ENCODE assay signal across 1 cellular context in the genomic region with DNA sequence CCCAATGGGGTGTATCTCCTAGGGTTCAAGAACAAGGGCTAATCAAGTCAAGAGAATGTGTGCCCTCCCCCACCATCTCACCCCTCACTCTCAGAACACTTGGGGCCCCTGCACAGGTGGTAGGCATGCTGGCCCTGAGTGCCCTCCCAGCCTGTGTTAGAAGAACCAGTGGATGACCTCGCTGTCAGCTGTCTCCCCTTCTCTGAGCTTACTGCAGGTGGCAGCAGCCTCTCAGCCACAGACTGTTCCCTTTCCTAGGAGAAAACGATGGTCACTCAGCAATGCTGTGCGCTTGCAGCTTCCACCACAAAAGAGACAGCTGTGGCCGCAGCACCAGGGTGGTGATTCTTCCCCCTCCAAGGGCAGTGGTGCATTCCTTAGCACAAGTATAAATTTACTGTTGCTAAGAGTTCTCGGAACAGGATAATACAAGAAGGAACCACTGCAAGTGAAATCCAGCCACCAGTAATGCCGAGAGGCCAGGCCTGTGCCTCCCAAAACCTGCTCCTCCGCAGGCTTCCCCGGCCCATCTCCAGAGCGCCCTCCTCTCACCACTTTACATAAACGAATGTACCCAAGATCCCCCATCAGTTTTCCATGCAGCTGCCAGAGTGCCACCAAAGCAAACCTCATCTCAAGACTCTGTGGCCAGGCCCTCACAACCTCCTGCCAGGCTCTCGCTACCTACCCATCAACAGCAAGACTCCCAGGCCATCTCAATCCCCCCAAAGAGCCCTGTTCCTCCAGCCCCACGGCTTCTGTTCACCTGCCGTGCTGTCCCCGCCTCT.
TF ChIP-seq lines count a peak whose summit lies in the region.

No MANE protein-coding gene starts in this region.

TF ChIP-seq in HepG2, 621 proteins besides CTCF, POLR2A, EP300 and RAD21 (continued from another document and continues in another):
- no peak for TF ChIP-seq ZNF598 (CRISPR knock-in tag; IDR thresholded peaks at IDR 0.05; ENCODE audit: borderline replicate concordance)
- TF ChIP-seq EZH2 (conservative IDR thresholded peaks at IDR 0.05; ENCODE audit: low read depth, low read length), result peak; percentile 93
- no peak for TF ChIP-seq HNRNPLL (IDR thresholded peaks at IDR 0.05; ENCODE audit: low read depth, low read length, poor library complexity, severe bottlenecking)
- TF ChIP-seq SRSF9 (IDR thresholded peaks at IDR 0.05; ENCODE audit: borderline replicate concordance, insufficient read depth, low read depth, low read length, poor library complexity, severe bottlenecking), result no peak
- TF ChIP-seq GLI4 (CRISPR knock-in tag; IDR thresholded peaks at IDR 0.05; ENCODE audit: borderline replicate concordance), result no peak
- no peak for TF ChIP-seq ZNF557 (CRISPR knock-in tag; IDR thresholded peaks at IDR 0.05)
- no peak for TF ChIP-seq ZNF446 (CRISPR knock-in tag; IDR thresholded peaks at IDR 0.05)
- TF ChIP-seq ZFP1 (CRISPR knock-in tag; IDR thresholded peaks at IDR 0.05), result no peak
- no peak for TF ChIP-seq TAF15 (IDR thresholded peaks at IDR 0.05; ENCODE audit: low read depth, low read length, poor library complexity, severe bottlenecking)
- TF ChIP-seq ZSCAN20 (CRISPR knock-in tag; IDR thresholded peaks at IDR 0.05; ENCODE audit: borderline replicate concordance), result no peak
- no peak for TF ChIP-seq ZFP37 (CRISPR knock-in tag; IDR thresholded peaks at IDR 0.05; ENCODE audit: borderline replicate concordance)
- TF ChIP-seq ZNF510 (CRISPR knock-in tag; IDR thresholded peaks at IDR 0.05; ENCODE audit: low read depth), result no peak
- TF ChIP-seq ZNF30 (CRISPR knock-in tag; IDR thresholded peaks at IDR 0.05), result no peak
- TF ChIP-seq, protein P1, sequence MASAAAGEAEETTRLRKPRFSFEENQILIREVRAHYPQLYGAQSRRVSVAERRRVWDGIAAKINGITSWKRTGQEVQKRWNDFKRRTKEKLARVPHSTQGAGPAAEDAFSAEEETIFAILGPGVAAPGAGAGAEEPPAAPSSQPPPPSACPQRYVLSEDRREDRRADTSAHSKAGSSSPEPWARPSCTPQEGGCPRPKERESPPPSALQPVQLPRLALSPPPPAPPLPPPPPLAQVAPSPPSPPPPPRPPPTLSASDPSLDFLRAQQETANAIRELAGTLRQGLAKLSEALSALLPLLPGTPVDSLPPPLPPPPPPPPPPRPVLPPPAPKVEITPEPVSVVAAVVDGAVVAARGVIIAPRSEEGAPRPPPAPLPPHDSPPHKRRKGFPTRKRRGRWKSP (CRISPR knock-in tag; IDR thresholded peaks at IDR 0.05), result no peak
- TF ChIP-seq, protein P2, sequence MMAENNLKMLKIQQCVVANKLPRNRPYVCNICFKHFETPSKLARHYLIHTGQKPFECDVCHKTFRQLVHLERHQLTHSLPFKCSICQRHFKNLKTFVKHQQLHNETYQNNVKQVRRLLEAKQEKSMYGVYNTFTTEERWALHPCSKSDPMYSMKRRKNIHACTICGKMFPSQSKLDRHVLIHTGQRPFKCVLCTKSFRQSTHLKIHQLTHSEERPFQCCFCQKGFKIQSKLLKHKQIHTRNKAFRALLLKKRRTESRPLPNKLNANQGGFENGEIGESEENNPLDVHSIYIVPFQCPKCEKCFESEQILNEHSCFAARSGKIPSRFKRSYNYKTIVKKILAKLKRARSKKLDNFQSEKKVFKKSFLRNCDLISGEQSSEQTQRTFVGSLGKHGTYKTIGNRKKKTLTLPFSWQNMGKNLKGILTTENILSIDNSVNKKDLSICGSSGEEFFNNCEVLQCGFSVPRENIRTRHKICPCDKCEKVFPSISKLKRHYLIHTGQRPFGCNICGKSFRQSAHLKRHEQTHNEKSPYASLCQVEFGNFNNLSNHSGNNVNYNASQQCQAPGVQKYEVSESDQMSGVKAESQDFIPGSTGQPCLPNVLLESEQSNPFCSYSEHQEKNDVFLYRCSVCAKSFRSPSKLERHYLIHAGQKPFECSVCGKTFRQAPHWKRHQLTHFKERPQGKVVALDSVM (CRISPR knock-in tag; IDR thresholded peaks at IDR 0.05), result no peak
- TF ChIP-seq, protein P3, sequence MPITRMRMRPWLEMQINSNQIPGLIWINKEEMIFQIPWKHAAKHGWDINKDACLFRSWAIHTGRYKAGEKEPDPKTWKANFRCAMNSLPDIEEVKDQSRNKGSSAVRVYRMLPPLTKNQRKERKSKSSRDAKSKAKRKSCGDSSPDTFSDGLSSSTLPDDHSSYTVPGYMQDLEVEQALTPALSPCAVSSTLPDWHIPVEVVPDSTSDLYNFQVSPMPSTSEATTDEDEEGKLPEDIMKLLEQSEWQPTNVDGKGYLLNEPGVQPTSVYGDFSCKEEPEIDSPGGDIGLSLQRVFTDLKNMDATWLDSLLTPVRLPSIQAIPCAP (CRISPR knock-in tag; IDR thresholded peaks at IDR 0.05; ENCODE audit: low read depth), result no peak
- peak; percentile 98 for TF ChIP-seq STAG1 (CRISPR knock-in tag; IDR thresholded peaks at IDR 0.05)
- TF ChIP-seq NFKB2 (CRISPR knock-in tag; IDR thresholded peaks at IDR 0.05; ENCODE audit: borderline replicate concordance), result no peak
- TF ChIP-seq ZBTB8A (CRISPR knock-in tag; IDR thresholded peaks at IDR 0.05; ENCODE audit: borderline replicate concordance, low read depth), result no peak
- TF ChIP-seq IRF2 (CRISPR knock-in tag; IDR thresholded peaks at IDR 0.05), result peak; percentile 54; the same call in 1 of the 2 replicates
- no peak for TF ChIP-seq ZNF282 (IDR thresholded peaks at IDR 0.05; ENCODE audit: partially characterized antibody)
- no peak for TF ChIP-seq ZNF563 (CRISPR knock-in tag; IDR thresholded peaks at IDR 0.05)
- TF ChIP-seq, protein P4, sequence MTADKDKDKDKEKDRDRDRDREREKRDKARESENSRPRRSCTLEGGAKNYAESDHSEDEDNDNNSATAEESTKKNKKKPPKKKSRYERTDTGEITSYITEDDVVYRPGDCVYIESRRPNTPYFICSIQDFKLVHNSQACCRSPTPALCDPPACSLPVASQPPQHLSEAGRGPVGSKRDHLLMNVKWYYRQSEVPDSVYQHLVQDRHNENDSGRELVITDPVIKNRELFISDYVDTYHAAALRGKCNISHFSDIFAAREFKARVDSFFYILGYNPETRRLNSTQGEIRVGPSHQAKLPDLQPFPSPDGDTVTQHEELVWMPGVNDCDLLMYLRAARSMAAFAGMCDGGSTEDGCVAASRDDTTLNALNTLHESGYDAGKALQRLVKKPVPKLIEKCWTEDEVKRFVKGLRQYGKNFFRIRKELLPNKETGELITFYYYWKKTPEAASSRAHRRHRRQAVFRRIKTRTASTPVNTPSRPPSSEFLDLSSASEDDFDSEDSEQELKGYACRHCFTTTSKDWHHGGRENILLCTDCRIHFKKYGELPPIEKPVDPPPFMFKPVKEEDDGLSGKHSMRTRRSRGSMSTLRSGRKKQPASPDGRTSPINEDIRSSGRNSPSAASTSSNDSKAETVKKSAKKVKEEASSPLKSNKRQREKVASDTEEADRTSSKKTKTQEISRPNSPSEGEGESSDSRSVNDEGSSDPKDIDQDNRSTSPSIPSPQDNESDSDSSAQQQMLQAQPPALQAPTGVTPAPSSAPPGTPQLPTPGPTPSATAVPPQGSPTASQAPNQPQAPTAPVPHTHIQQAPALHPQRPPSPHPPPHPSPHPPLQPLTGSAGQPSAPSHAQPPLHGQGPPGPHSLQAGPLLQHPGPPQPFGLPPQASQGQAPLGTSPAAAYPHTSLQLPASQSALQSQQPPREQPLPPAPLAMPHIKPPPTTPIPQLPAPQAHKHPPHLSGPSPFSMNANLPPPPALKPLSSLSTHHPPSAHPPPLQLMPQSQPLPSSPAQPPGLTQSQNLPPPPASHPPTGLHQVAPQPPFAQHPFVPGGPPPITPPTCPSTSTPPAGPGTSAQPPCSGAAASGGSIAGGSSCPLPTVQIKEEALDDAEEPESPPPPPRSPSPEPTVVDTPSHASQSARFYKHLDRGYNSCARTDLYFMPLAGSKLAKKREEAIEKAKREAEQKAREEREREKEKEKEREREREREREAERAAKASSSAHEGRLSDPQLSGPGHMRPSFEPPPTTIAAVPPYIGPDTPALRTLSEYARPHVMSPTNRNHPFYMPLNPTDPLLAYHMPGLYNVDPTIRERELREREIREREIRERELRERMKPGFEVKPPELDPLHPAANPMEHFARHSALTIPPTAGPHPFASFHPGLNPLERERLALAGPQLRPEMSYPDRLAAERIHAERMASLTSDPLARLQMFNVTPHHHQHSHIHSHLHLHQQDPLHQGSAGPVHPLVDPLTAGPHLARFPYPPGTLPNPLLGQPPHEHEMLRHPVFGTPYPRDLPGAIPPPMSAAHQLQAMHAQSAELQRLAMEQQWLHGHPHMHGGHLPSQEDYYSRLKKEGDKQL (CRISPR knock-in tag; IDR thresholded peaks at IDR 0.05; ENCODE audit: low read depth), result no peak
- TF ChIP-seq AHR (CRISPR knock-in tag; IDR thresholded peaks at IDR 0.05), result no peak
- TF ChIP-seq NR2F2 (IDR thresholded peaks at IDR 0.05; ENCODE audit: borderline replicate concordance, low read depth), result no peak
- TF ChIP-seq ZNF207 (IDR thresholded peaks at IDR 0.05; ENCODE audit: borderline replicate concordance), result no peak
- no peak for TF ChIP-seq FOXK1 (CRISPR knock-in tag; IDR thresholded peaks at IDR 0.05; ENCODE audit: borderline replicate concordance, low read depth)
- TF ChIP-seq, protein P5, sequence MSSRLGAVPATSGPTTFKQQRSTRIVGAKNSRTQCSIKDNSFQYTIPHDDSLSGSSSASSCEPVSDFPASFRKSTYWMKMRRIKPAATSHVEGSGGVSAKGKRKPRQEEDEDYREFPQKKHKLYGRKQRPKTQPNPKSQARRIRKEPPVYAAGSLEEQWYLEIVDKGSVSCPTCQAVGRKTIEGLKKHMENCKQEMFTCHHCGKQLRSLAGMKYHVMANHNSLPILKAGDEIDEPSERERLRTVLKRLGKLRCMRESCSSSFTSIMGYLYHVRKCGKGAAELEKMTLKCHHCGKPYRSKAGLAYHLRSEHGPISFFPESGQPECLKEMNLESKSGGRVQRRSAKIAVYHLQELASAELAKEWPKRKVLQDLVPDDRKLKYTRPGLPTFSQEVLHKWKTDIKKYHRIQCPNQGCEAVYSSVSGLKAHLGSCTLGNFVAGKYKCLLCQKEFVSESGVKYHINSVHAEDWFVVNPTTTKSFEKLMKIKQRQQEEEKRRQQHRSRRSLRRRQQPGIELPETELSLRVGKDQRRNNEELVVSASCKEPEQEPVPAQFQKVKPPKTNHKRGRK (CRISPR knock-in tag; IDR thresholded peaks at IDR 0.05), result no peak
- TF ChIP-seq, protein P6, sequence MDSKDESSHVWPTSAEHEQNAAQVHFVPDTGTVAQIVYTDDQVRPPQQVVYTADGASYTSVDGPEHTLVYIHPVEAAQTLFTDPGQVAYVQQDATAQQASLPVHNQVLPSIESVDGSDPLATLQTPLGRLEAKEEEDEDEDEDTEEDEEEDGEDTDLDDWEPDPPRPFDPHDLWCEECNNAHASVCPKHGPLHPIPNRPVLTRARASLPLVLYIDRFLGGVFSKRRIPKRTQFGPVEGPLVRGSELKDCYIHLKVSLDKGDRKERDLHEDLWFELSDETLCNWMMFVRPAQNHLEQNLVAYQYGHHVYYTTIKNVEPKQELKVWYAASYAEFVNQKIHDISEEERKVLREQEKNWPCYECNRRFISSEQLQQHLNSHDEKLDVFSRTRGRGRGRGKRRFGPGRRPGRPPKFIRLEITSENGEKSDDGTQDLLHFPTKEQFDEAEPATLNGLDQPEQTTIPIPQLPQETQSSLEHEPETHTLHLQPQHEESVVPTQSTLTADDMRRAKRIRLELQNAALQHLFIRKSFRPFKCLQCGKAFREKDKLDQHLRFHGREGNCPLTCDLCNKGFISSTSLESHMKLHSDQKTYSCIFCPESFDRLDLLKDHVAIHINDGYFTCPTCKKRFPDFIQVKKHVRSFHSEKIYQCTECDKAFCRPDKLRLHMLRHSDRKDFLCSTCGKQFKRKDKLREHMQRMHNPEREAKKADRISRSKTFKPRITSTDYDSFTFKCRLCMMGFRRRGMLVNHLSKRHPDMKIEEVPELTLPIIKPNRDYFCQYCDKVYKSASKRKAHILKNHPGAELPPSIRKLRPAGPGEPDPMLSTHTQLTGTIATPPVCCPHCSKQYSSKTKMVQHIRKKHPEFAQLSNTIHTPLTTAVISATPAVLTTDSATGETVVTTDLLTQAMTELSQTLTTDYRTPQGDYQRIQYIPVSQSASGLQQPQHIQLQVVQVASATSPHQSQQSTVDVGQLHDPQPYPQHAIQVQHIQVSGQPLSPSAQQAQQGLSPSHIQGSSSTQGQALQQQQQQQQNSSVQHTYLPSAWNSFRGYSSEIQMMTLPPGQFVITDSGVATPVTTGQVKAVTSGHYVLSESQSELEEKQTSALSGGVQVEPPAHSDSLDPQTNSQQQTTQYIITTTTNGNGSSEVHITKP (CRISPR knock-in tag; IDR thresholded peaks at IDR 0.05; ENCODE audit: low read depth), result no peak
- TF ChIP-seq, protein P7, sequence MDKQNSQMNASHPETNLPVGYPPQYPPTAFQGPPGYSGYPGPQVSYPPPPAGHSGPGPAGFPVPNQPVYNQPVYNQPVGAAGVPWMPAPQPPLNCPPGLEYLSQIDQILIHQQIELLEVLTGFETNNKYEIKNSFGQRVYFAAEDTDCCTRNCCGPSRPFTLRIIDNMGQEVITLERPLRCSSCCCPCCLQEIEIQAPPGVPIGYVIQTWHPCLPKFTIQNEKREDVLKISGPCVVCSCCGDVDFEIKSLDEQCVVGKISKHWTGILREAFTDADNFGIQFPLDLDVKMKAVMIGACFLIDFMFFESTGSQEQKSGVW (CRISPR knock-in tag; IDR thresholded peaks at IDR 0.05; ENCODE audit: borderline replicate concordance), result no peak
- TF ChIP-seq, protein P8, sequence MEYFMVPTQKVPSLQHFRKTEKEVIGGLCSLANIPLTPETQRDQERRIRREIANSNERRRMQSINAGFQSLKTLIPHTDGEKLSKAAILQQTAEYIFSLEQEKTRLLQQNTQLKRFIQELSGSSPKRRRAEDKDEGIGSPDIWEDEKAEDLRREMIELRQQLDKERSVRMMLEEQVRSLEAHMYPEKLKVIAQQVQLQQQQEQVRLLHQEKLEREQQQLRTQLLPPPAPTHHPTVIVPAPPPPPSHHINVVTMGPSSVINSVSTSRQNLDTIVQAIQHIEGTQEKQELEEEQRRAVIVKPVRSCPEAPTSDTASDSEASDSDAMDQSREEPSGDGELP (IDR thresholded peaks at IDR 0.05; ENCODE audit: borderline replicate concordance, low read depth), result peak; percentile 91; the same call in 1 of the 2 replicates
- TF ChIP-seq ZNF205 (CRISPR knock-in tag; IDR thresholded peaks at IDR 0.05), result 0 out of 2 replicates have a peak, but pooled peaks have one; percentile 8
- TF ChIP-seq RAD51 (IDR thresholded peaks at IDR 0.05; ENCODE audit: borderline replicate concordance), result no peak
- TF ChIP-seq MTF2 (CRISPR knock-in tag; IDR thresholded peaks at IDR 0.05; ENCODE audit: borderline replicate concordance), result no peak; the same call in 1 of the 2 replicates
- no peak for TF ChIP-seq PRMT3 (CRISPR knock-in tag; IDR thresholded peaks at IDR 0.05; ENCODE audit: borderline replicate concordance, low read depth)
- TF ChIP-seq ZNF354B (CRISPR knock-in tag; IDR thresholded peaks at IDR 0.05), result no peak
- TF ChIP-seq, protein P9, sequence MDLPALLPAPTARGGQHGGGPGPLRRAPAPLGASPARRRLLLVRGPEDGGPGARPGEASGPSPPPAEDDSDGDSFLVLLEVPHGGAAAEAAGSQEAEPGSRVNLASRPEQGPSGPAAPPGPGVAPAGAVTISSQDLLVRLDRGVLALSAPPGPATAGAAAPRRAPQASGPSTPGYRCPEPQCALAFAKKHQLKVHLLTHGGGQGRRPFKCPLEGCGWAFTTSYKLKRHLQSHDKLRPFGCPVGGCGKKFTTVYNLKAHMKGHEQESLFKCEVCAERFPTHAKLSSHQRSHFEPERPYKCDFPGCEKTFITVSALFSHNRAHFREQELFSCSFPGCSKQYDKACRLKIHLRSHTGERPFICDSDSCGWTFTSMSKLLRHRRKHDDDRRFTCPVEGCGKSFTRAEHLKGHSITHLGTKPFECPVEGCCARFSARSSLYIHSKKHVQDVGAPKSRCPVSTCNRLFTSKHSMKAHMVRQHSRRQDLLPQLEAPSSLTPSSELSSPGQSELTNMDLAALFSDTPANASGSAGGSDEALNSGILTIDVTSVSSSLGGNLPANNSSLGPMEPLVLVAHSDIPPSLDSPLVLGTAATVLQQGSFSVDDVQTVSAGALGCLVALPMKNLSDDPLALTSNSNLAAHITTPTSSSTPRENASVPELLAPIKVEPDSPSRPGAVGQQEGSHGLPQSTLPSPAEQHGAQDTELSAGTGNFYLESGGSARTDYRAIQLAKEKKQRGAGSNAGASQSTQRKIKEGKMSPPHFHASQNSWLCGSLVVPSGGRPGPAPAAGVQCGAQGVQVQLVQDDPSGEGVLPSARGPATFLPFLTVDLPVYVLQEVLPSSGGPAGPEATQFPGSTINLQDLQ (CRISPR knock-in tag; IDR thresholded peaks at IDR 0.05), result no peak
